In genomic region chr1:85297855-85298629, GRCh38 we compare ENCODE assay signal across 8 cellular contexts. TPM values are rescaled to one million over a fixed set of nuclear protein-coding genes. Genes with fewer than 3 reads are reported as not detected.
DNase-seq lines count a peak whose midpoint lies in the region; ATAC-seq, FAIRE-seq and TF ChIP-seq lines count a peak whose summit lies in the region.

No MANE protein-coding gene starts in this region.

- H3K27ac Mint-ChIP-seq in activated naive CD8-positive, alpha-beta T cell treated with anti-CD3 and anti-CD28 coated beads, Interleukin-2, amount 50 U/mL, for 24 hours = peak overlapping the region; percentile 90

- no peaks in the 10 kb centered on the region for H3K36me3 ChIP-seq in keratinocyte (ENCODE audit: control insufficient read depth in 2 of 2, extremely low read depth in 1 of 2, insufficient read depth in 2 of 2, low read length in 2 of 2)

- peak overlapping the region in 2 of 3 experiments; percentile 29 to 59 for H3K4me3 ChIP-seq in keratinocyte (ENCODE audit: control insufficient read depth in 2 of 3, extremely low read depth in 1 of 3, insufficient read depth in 2 of 3, low read depth in 1 of 3, low read length in 3 of 3)

- ATAC-seq in GM19324 (IDR thresholded peaks at IDR 0.05; ENCODE audit: low FRiP score, unreplicated experiment) = peak; percentile 94
- ATAC-seq in HG03432 (IDR thresholded peaks at IDR 0.05; ENCODE audit: unreplicated experiment) = peak; percentile 97
- peak; percentile 98 for ATAC-seq in activated naive CD8-positive, alpha-beta T cell treated with anti-CD3 and anti-CD28 coated beads, Interleukin-2, amount 50 U/mL, for 24 hours

- no peaks in the 10 kb centered on the region for H3K9me3 Mint-ChIP-seq in activated naive CD8-positive, alpha-beta T cell treated with anti-CD3 and anti-CD28 coated beads, Interleukin-2, amount 50 U/mL, for 24 hours

- H3K4me1 ChIP-seq in keratinocyte (ENCODE audit: control insufficient read depth, extremely low read depth, insufficient read depth, low read length) = peaks cover 54% of the 10 kb centered on the region

- CTCF ChIA-PET in RWPE1 (lab: Yijun Ruan, JAX) = interaction anchor here (0.6 to 1.0 kb wide), 3 partner anchors 10 to 198 kb away, joined by 3 to 5 read pairs (median 5); no protein-coding TSS in a partner anchor

- dilution Hi-C loops in keratinocyte (cut with MboI; ENCODE audit: extremely low pct_ligation_motif_present, low sequenced_read_pairs) = no loop called here

- peak; percentile 90 for DNase-seq in AG08395 (ENCODE audit: low spot score)
- DNase-seq in RWPE1 (ENCODE audit: low spot score) = peak; percentile 85
- peak; percentile 71 for DNase-seq in activated naive CD8-positive, alpha-beta T cell treated with anti-CD3 and anti-CD28 coated beads, Interleukin-2, amount 50 U/mL, for 24 hours
- DNase-seq in keratinocyte (ENCODE audit: low read depth, low spot score) = no peak
- DNase-seq in stimulated activated CD4-positive, alpha-beta T cell treated with anti-CD3 and anti-CD28 coated beads, Interleukin-2, amount 100 ng/mL, for 48 hours = peak; percentile 54 to 64
- no peak for DNase-seq in AML-193 (lab: John Stamatoyannopoulos, UW)

- no peaks in the 10 kb centered on the region for H4K20me1 ChIP-seq in keratinocyte (ENCODE audit: control insufficient read depth, extremely low read depth, insufficient read depth, low read length)

- H3K27me3 ChIP-seq in keratinocyte (ENCODE audit: control insufficient read depth, extremely low read depth, insufficient read depth, low read length) = no peaks in the 10 kb centered on the region

- H3K9ac ChIP-seq in keratinocyte (ENCODE audit: control insufficient read depth, extremely low read depth, insufficient read depth, low read length) = peak overlapping the region; percentile 66

- H3K27ac ChIP-seq in RWPE1 (peak overlapping the region; percentile 71), keratinocyte (ENCODE audit: control insufficient read depth, insufficient read depth, low read length) (peak overlapping the region; percentile 91)

- H3K36me3 Mint-ChIP-seq in activated naive CD8-positive, alpha-beta T cell treated with anti-CD3 and anti-CD28 coated beads, Interleukin-2, amount 50 U/mL, for 24 hours (ENCODE audit: low read depth) = peaks cover 2% of the 10 kb centered on the region

- H2AFZ ChIP-seq in keratinocyte (ENCODE audit: control insufficient read depth, low read length) = no peak overlapping the region

- peak; percentile 99 for FAIRE-seq in keratinocyte (lab: Jason Lieb, UNC)

- H3K4me3 Mint-ChIP-seq in activated naive CD8-positive, alpha-beta T cell treated with anti-CD3 and anti-CD28 coated beads, Interleukin-2, amount 50 U/mL, for 24 hours = peak overlapping the region; percentile 70

- H3K4me2 ChIP-seq in keratinocyte (ENCODE audit: control insufficient read depth, extremely low read depth, insufficient read depth, low read depth, low read length) = peak overlapping the region; percentile 85

- H3K4me1 Mint-ChIP-seq in activated naive CD8-positive, alpha-beta T cell treated with anti-CD3 and anti-CD28 coated beads, Interleukin-2, amount 50 U/mL, for 24 hours = peaks cover 34% of the 10 kb centered on the region

- H3K79me2 ChIP-seq in keratinocyte (ENCODE audit: control insufficient read depth, insufficient read depth, low read length) = no peaks in the 10 kb centered on the region

- no peaks in the 10 kb centered on the region for H3K9me3 ChIP-seq in keratinocyte (ENCODE audit: control insufficient read depth, low read depth, low read length)

- TF ChIP-seq CTCF in RWPE1 (conservative IDR thresholded peaks at IDR 0.05; ENCODE audit: low read depth) (no peak), keratinocyte (optimal IDR thresholded peaks at IDR 0.05 in 1 of 3, IDR thresholded peaks at IDR 0.05 in 1 of 3, conservative IDR thresholded peaks at IDR 0.05 in 1 of 3; ENCODE audit: extremely low read depth in 1 of 3, insufficient read depth in 2 of 3, low read length in 3 of 3) (no peak)

- peaks cover 2% of the 10 kb centered on the region for H3K9me1 ChIP-seq in keratinocyte (ENCODE audit: control insufficient read depth, extremely low read depth, insufficient read depth, low read length)

- POLR2A ChIA-PET in RWPE1 (lab: Yijun Ruan, JAX; ENCODE audit: low non-redundant PET) = no interaction called here

- peaks cover 43% of the 10 kb centered on the region for H3K27me3 Mint-ChIP-seq in activated naive CD8-positive, alpha-beta T cell treated with anti-CD3 and anti-CD28 coated beads, Interleukin-2, amount 50 U/mL, for 24 hours

RNA-seq across cellular contexts. Expression of gene BCL10, which starts 21.6 kb away (rescaled TPM):
- 11.4 to 22.4 TPM (median 19.7 TPM) in 3 replicates for polyA plus RNA-seq in keratinocyte
- polyA plus RNA-seq in keratinocyte (2011; ENCODE audit: low read depth) = 98.8 TPM
- 10.7 and 21.3 TPM in 2 replicates for polyA plus RNA-seq in keratinocyte (2011; cell fraction: cytosol; rRNA removed)
- polyA plus RNA-seq in keratinocyte (2011; cell fraction: nucleus; rRNA removed) = 14.1 and 16.6 TPM in 2 replicates
- polyA plus RNA-seq in keratinocyte (2012; ENCODE audit: low replicate concordance) = 20.7 and 24.5 TPM in 2 replicates
- 10.6 to 20.8 TPM (median 14.6 TPM) in 3 replicates for polyA minus RNA-seq in keratinocyte
- 28.4 TPM for polyA minus RNA-seq in keratinocyte (2011; cell fraction: cytosol; rRNA and poly(A)+ RNA removed)
- polyA minus RNA-seq in keratinocyte (2011; cell fraction: nucleus; rRNA and poly(A)+ RNA removed) = 12.0 and 20.0 TPM in 2 replicates

RNA-seq across cellular contexts. Expression of gene C1orf52, which starts 38.6 kb away (rescaled TPM):
- polyA plus RNA-seq in keratinocyte = 15.8 to 27.3 TPM (median 25.4 TPM) in 3 replicates
- polyA plus RNA-seq in keratinocyte (2011; ENCODE audit: low read depth) = 41.3 TPM
- polyA plus RNA-seq in keratinocyte (2011; cell fraction: cytosol; rRNA removed) = 15.8 and 19.6 TPM in 2 replicates
- 29.7 and 31.3 TPM in 2 replicates for polyA plus RNA-seq in keratinocyte (2011; cell fraction: nucleus; rRNA removed)
- polyA plus RNA-seq in keratinocyte (2012; ENCODE audit: low replicate concordance) = 19.3 and 26.2 TPM in 2 replicates
- polyA minus RNA-seq in keratinocyte = 6.2 to 17.9 TPM (median 9.3 TPM) in 3 replicates
- polyA minus RNA-seq in keratinocyte (2011; cell fraction: cytosol; rRNA and poly(A)+ RNA removed) = 5.9 TPM
- 11.6 and 20.6 TPM in 2 replicates for polyA minus RNA-seq in keratinocyte (2011; cell fraction: nucleus; rRNA and poly(A)+ RNA removed)

Comparison
In these comparisons a context has a peak if more than half of its experiments do, and no peak if none do; other contexts are left out.
1. DNase-seq: peak in AG08395 (single experiment), RWPE1 (single experiment), activated naive CD8-positive, alpha-beta T cell treated with anti-CD3 and anti-CD28 coated beads, Interleukin-2, amount 50 U/mL, for 24 hours (single experiment) and stimulated activated CD4-positive, alpha-beta T cell treated with anti-CD3 and anti-CD28 coated beads, Interleukin-2, amount 100 ng/mL, for 48 hours (2 of 2); none in keratinocyte (single experiment) and AML-193 (0 of 2).
2. Peak in every context shown above with its lines, with median percentiles within 50 percentile points of each other: ATAC-seq.